In genomic region chr11:71080239-71081097, GRCh38 we compare ENCODE assay signal across 8 cellular contexts.
DNase-seq lines count a peak whose midpoint lies in the region; ATAC-seq and TF ChIP-seq lines count a peak whose summit lies in the region.

No MANE protein-coding gene starts in this region.

- ATAC-seq in RWPE2 (ENCODE audit: low read depth) = peak; percentile 81
- peak; percentile 89 for ATAC-seq in left lobe of liver
- ATAC-seq in GM18861 (IDR thresholded peaks at IDR 0.05; ENCODE audit: unreplicated experiment) = no peak

- H3K36me3 ChIP-seq in RWPE2 (ENCODE audit: low read depth) = no peaks in the 10 kb centered on the region
- H3K36me3 ChIP-seq in breast epithelium = no peaks in the 10 kb centered on the region

- TF ChIP-seq CTCF in RWPE2 (IDR thresholded peaks at IDR 0.05; ENCODE audit: poor library complexity, severe bottlenecking) = peak; percentile 81
- peak in 2 of 3 donors; percentile 42 to 45 for TF ChIP-seq CTCF in breast epithelium (IDR thresholded peaks at IDR 0.05)

- H3K4me1 ChIP-seq in RWPE2 (ENCODE audit: insufficient read depth, poor library complexity, severe bottlenecking) (no peaks in the 10 kb centered on the region), breast epithelium (no peaks in the 10 kb centered on the region)

- H3K27ac ChIP-seq in RWPE2 (ENCODE audit: poor library complexity, severe bottlenecking) (no peak overlapping the region), breast epithelium (no peak overlapping the region)

- DNase-seq in DMS 273 (lab: John Stamatoyannopoulos, UW; ENCODE audit: unreplicated experiment) = peak; percentile 90
- no peak for DNase-seq in DMS 273 treated with DMSO at 0.1 percent for 48 hours (lab: John Stamatoyannopoulos, UW)
- peak; percentile 79 for DNase-seq in NAMALWA (ENCODE audit: low spot score)
- no peak for DNase-seq in RWPE2 (ENCODE audit: low spot score)
- DNase-seq in breast epithelium (ENCODE audit: low spot score in 2 of 2) = peak in 1 of 2 donors; percentile 27
- DNase-seq in left lobe of liver (ENCODE audit: low spot score) = peak; percentile 66
- DNase-seq in stimulated activated CD8-positive, alpha-beta memory T cell treated with anti-CD3 and anti-CD28 coated beads, Interleukin-2, amount 100 ng/mL, for 48 hours (ENCODE audit: low read depth in 2 of 2) = peak; percentile 38 to 43

- H3K27me3 ChIP-seq in RWPE2 (ENCODE audit: insufficient read depth, poor library complexity, severe bottlenecking) = no peaks in the 10 kb centered on the region
- H3K27me3 ChIP-seq in breast epithelium = no peaks in the 10 kb centered on the region

- H3K9me3 ChIP-seq in RWPE2 (ENCODE audit: severe bottlenecking) (no peaks in the 10 kb centered on the region), breast epithelium (peaks cover 4 to 5% of the 10 kb centered on the region in 2 donors)

- intact Hi-C loops in breast epithelium (cut with DNase I; ENCODE audit: low total_unique reads) = loop anchor here (2.0 kb wide), 1 partner anchor 74 kb away; no protein-coding TSS in a partner anchor

- H3K4me3 ChIP-seq in RWPE2 (ENCODE audit: severe bottlenecking) = no peak overlapping the region
- no peak overlapping the region for H3K4me3 ChIP-seq in breast epithelium

- no peak for TF ChIP-seq POLR2A in breast epithelium (IDR thresholded peaks at IDR 0.05)

Comparison
In these comparisons a context has a peak if more than half of its experiments do, and no peak if none do; other contexts are left out.
1. DNase-seq: peak in DMS 273 (single experiment), NAMALWA (single experiment), left lobe of liver (single experiment) and stimulated activated CD8-positive, alpha-beta memory T cell treated with anti-CD3 and anti-CD28 coated beads, Interleukin-2, amount 100 ng/mL, for 48 hours (2 of 2); none in DMS 273 treated with DMSO at 0.1 percent for 48 hours (single experiment) and RWPE2 (single experiment).